Comparison of ENCODE assay signal across 25 cellular contexts in genomic region chr21:45926281-45926680, GRCh38. TPM values are rescaled to one million over a fixed set of nuclear protein-coding genes. Genes with fewer than 3 reads are reported as not detected.
DNase-seq lines count a peak whose midpoint lies in the region; ATAC-seq and TF ChIP-seq lines count a peak whose summit lies in the region.
"Had no signal": no experiment of that assay in that cellular context is flagged by ENCODE, and none has a peak within 500 bp of the region (broad histone marks: within the 10 kb centered on the region; RNA-seq: fewer than 3 reads in every experiment).

No MANE protein-coding gene starts in this region.

- no peak overlapping the region for H3K9ac ChIP-seq in smooth muscle cell (ENCODE audit: low read depth)
- H3K9ac ChIP-seq: neural progenitor cell had no signal

- H3K79me2 ChIP-seq in GM23338 (replicated peaks; ENCODE audit: insufficient read depth) (no peaks in the 10 kb centered on the region), smooth muscle cell (ENCODE audit: low read depth) (no peaks in the 10 kb centered on the region)

- H3K4me3 ChIP-seq in GM23338 (no peak overlapping the region), WERI-Rb-1 (ENCODE audit: low read depth, low read length) (no peak overlapping the region), fibroblast of pulmonary artery (replicated peaks; ENCODE audit: low read depth, low read length) (no peak overlapping the region), smooth muscle cell (no peak overlapping the region)
- H3K4me3 ChIP-seq: heart left ventricle, neural progenitor cell, spleen, transverse colon had no signal

- H3K27ac Mint-ChIP-seq in GM23338, result no peak overlapping the region
- H3K27ac Mint-ChIP-seq: activated naive CD4-positive, alpha-beta T cell treated with anti-CD3 and anti-CD28 coated beads for 36 hours; CD14-positive monocyte; neural progenitor cell had no signal

- DNase-seq in GM23338 (ENCODE audit: low spot score) (peak; percentile 22), WERI-Rb-1 (no peak), fibroblast of pulmonary artery (ENCODE audit: low read depth) (no peak), smooth muscle cell (lab: John Stamatoyannopoulos, UW; ENCODE audit: unreplicated experiment) (no peak), DMS79 (lab: John Stamatoyannopoulos, UW) (no peak)
- DNase-seq in activated naive CD4-positive, alpha-beta T cell treated with anti-CD3 and anti-CD28 coated beads, Interleukin-2, amount 50 U/mL, for 16 hours, result no peak
- DNase-seq: activated CD4-positive, alpha-beta T cell treated with anti-CD3 and anti-CD28 coated beads for 1 hour; activated CD8-positive, alpha-beta memory T cell treated with anti-CD3 and anti-CD28 coated beads for 24 hours; activated naive CD4-positive, alpha-beta T cell treated with anti-CD3 and anti-CD28 coated beads for 36 hours; activated T-cell treated with anti-CD3 and anti-CD28 coated beads, Interleukin-2, amount 50 U/mL, for 4 hours; caudate nucleus; Kasumi-1; left ventricle myocardium superior; NCI-H2081 treated with DMSO at 0.1 percent for 48 hours; NCI-H446 treated with DMSO at 0.1 percent for 48 hours; RPMI8226; spleen; stimulated activated CD4-positive, alpha-beta T cell treated with anti-CD3 and anti-CD28 coated beads, Interleukin-4, amount 100 ng/mL, for 4 hours; stimulated activated naive CD8-positive, alpha-beta T cell treated with anti-CD3 and anti-CD28 coated beads, Interleukin-15, amount 100 ng/mL, for 72 hours; transverse colon had no signal

- H3K9me3 Mint-ChIP-seq in GM23338, result peaks cover 10% of the 10 kb centered on the region; the same call in 2 of the 3 replicates
- H3K9me3 Mint-ChIP-seq: activated naive CD4-positive, alpha-beta T cell treated with anti-CD3 and anti-CD28 coated beads for 36 hours; activated T-cell treated with anti-CD3 and anti-CD28 coated beads, Interleukin-2, amount 50 U/mL, for 4 hours; stimulated activated naive CD8-positive, alpha-beta T cell treated with anti-CD3 and anti-CD28 coated beads, Interleukin-15, amount 100 ng/mL, for 72 hours had no signal

- no peak overlapping the region for H2AFZ ChIP-seq in GM23338
- H2AFZ ChIP-seq in smooth muscle cell (ENCODE audit: low read depth), result no peak overlapping the region
- H2AFZ ChIP-seq: neural progenitor cell had no signal

- no peaks in the 10 kb centered on the region; the same call in 2 of the 3 replicates for H3K4me1 Mint-ChIP-seq in GM23338
- H3K4me1 Mint-ChIP-seq: CD14-positive monocyte, neural progenitor cell had no signal

- no peak overlapping the region for H3K27ac ChIP-seq in GM23338 (ENCODE audit: low read depth)
- H3K27ac ChIP-seq in WERI-Rb-1, result no peak overlapping the region
- H3K27ac ChIP-seq in smooth muscle cell (ENCODE audit: low read depth), result no peak overlapping the region
- H3K27ac ChIP-seq: heart left ventricle, neural progenitor cell, spleen, transverse colon had no signal

- no peaks in the 10 kb centered on the region for H3K36me3 ChIP-seq in GM23338 (ENCODE audit: insufficient read depth)
- 0 out of 2 replicates have a peak, but pooled peaks cover 2% of the 10 kb centered on the region for H3K36me3 ChIP-seq in WERI-Rb-1
- no peaks in the 10 kb centered on the region for H3K36me3 ChIP-seq in smooth muscle cell (ENCODE audit: low read depth)
- H3K36me3 ChIP-seq: heart left ventricle, neural progenitor cell, transverse colon had no signal

- H3K4me2 ChIP-seq in GM23338, result no peak overlapping the region
- no peak overlapping the region for H3K4me2 ChIP-seq in smooth muscle cell
- H3K4me2 ChIP-seq: neural progenitor cell had no signal

- WGBS in smooth muscle cell (ENCODE audit: low lambda C conversion rate), result 80% methylated on average over 11 of the region's 11 CpGs

- no peaks in the 10 kb centered on the region for H3K27me3 ChIP-seq in GM23338 (ENCODE audit: insufficient read depth)
- no peaks in the 10 kb centered on the region for H3K27me3 ChIP-seq in WERI-Rb-1 (ENCODE audit: insufficient read depth, low read depth, severe bottlenecking)
- H3K27me3 ChIP-seq in smooth muscle cell (ENCODE audit: low read depth), result no peaks in the 10 kb centered on the region
- H3K27me3 ChIP-seq: heart left ventricle, neural progenitor cell, transverse colon had no signal

- H3K9me3 ChIP-seq in WERI-Rb-1 (ENCODE audit: severe bottlenecking) (no peaks in the 10 kb centered on the region), smooth muscle cell (replicated peaks; ENCODE audit: low read depth) (no peaks in the 10 kb centered on the region)
- H3K9me3 ChIP-seq: heart left ventricle, transverse colon had no signal

- H4K20me1 ChIP-seq in GM23338 (replicated peaks; ENCODE audit: insufficient read depth) (no peaks in the 10 kb centered on the region), smooth muscle cell (ENCODE audit: low read depth) (no peaks in the 10 kb centered on the region)

- H3F3A ChIP-seq in GM23338 (replicated peaks; ENCODE audit: low read depth) (no peaks in the 10 kb centered on the region), smooth muscle cell (ENCODE audit: low read depth) (no peaks in the 10 kb centered on the region)

- H3K27me3 Mint-ChIP-seq in GM23338 (ENCODE audit: insufficient read depth, low read depth, poor library complexity), result peaks cover 5% of the 10 kb centered on the region
- H3K27me3 Mint-ChIP-seq: stimulated activated naive CD8-positive, alpha-beta T cell treated with anti-CD3 and anti-CD28 coated beads, Interleukin-15, amount 100 ng/mL, for 72 hours had no signal

- no peaks in the 10 kb centered on the region; the same call in 2 of the 3 replicates for H3K36me3 Mint-ChIP-seq in GM23338 (ENCODE audit: low read depth)
- H3K36me3 Mint-ChIP-seq: CD14-positive monocyte, neural progenitor cell had no signal

- no peaks in the 10 kb centered on the region for H3K9me2 ChIP-seq in GM23338 (ENCODE audit: insufficient read depth)

- ATAC-seq in GM23338 (no peak), HG03354 (IDR thresholded peaks at IDR 0.05; ENCODE audit: poor library complexity, severe bottlenecking, unreplicated experiment) (no peak)
- ATAC-seq: activated T-cell treated with anti-CD3 and anti-CD28 coated beads, Interleukin-2, amount 50 U/mL, for 4 hours; esophagus mucosa; heart left ventricle; left ventricle myocardium superior; stimulated activated naive CD8-positive, alpha-beta T cell treated with anti-CD3 and anti-CD28 coated beads, Interleukin-15, amount 100 ng/mL, for 72 hours had no signal

- TF ChIP-seq CTCF in GM23338 (conservative IDR thresholded peaks at IDR 0.05; ENCODE audit: low read depth in 2 of 2), result peak; percentile 43 to 52
- peak; percentile 43 for TF ChIP-seq CTCF in WERI-Rb-1 (IDR thresholded peaks at IDR 0.05; ENCODE audit: low read depth, low read length)
- peak; percentile 10 for TF ChIP-seq CTCF in fibroblast of pulmonary artery (IDR thresholded peaks at IDR 0.05; ENCODE audit: low read length, missing control alignments)
- peak; percentile 13 for TF ChIP-seq CTCF in smooth muscle cell (IDR thresholded peaks at IDR 0.05; ENCODE audit: borderline replicate concordance, insufficient read depth, poor library complexity, severe bottlenecking)

- H3K4me3 Mint-ChIP-seq in GM23338, result no peak overlapping the region
- H3K4me3 Mint-ChIP-seq: activated naive CD4-positive, alpha-beta T cell treated with anti-CD3 and anti-CD28 coated beads for 36 hours; activated T-cell treated with anti-CD3 and anti-CD28 coated beads, Interleukin-2, amount 50 U/mL, for 4 hours; CD14-positive monocyte; stimulated activated naive CD8-positive, alpha-beta T cell treated with anti-CD3 and anti-CD28 coated beads, Interleukin-15, amount 100 ng/mL, for 72 hours had no signal

- H3K4me1 ChIP-seq in GM23338 (ENCODE audit: insufficient read depth), result no peaks in the 10 kb centered on the region
- no peaks in the 10 kb centered on the region for H3K4me1 ChIP-seq in smooth muscle cell (ENCODE audit: low read depth)
- H3K4me1 ChIP-seq: neural progenitor cell had no signal

TF ChIP-seq in GM23338, 12 proteins besides CTCF, POLR2A, EP300 and RAD21:
- TF ChIP-seq ZNF331 (CRISPR knock-in tag; IDR thresholded peaks at IDR 0.05; ENCODE audit: low read depth), result peak; percentile 75
- no peak for TF ChIP-seq ZNF114 (CRISPR knock-in tag; IDR thresholded peaks at IDR 0.05)

RNA-seq across cellular contexts. Expression of gene COL6A1, which starts 55.3 kb away (rescaled TPM):
- 151 and 180 TPM in 2 replicates for total RNA-seq in GM23338 (2014; rRNA removed; shearing (Covaris generic))
- polyA plus RNA-seq in GM23338 (2016; fragmentation: Nextera tagmentation; extraction: Ambion mirVana) (76.0 and 84.5 TPM in 2 replicates), smooth muscle cell (2,075 and 2,827 TPM in 2 replicates)
- 1,267 and 1,292 TPM in 2 replicates for total RNA-seq in smooth muscle cell
